ENCODE assay signal across 22 cellular contexts in the genomic region with DNA sequence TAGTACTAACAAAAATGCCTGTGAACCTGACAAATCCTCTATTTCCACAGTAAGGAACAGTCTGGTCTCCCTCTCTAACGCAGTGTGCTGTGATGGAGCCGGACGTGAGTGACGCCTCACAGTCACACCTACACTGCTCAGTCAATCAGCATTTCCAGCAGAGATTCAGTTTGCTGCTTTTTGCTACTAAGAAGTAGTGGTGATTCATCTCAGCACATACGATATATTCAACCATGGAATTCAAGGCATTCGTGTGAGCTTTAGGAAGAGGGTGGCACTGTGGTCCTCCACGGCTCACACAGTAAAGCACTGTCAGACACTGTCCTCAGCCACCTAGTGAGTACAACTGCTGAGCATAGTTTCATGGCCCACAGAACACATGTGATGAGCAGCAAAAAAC.
DNase-seq lines count a peak whose midpoint lies in the region; ATAC-seq, FAIRE-seq and TF ChIP-seq lines count a peak whose summit lies in the region.
"Had no signal": no experiment of that assay in that cellular context is flagged by ENCODE, and none has a peak within 500 bp of the region (broad histone marks: within the 10 kb centered on the region; RNA-seq: fewer than 3 reads in every experiment).

No MANE protein-coding gene starts in this region.

- H3K27me3 Mint-ChIP-seq in activated CD8-positive, alpha-beta T cell treated with anti-CD3 and anti-CD28 coated beads for 36 hours = no peaks in the 10 kb centered on the region
- no peaks in the 10 kb centered on the region for H3K27me3 Mint-ChIP-seq in activated CD8-positive, alpha-beta T cell treated with anti-CD3 and anti-CD28 coated beads, Interleukin-2, amount 10 ng/mL, durations not matched to agents 7 days and 5 days (ENCODE audit: low read depth)
- no peaks in the 10 kb centered on the region for H3K27me3 Mint-ChIP-seq in chondrocyte (ENCODE audit: low read depth)
- H3K27me3 Mint-ChIP-seq: natural killer cell treated with Interleukin-12 subunit alpha and Interleukin-12 subunit beta and Interleukin-15 and Interleukin-18, amount 100 ng/mL, for 72 hours had no signal

- no peak overlapping the region for H3K4me3 Mint-ChIP-seq in activated CD8-positive, alpha-beta T cell treated with anti-CD3 and anti-CD28 coated beads for 36 hours
- no peak overlapping the region for H3K4me3 Mint-ChIP-seq in activated CD8-positive, alpha-beta T cell treated with anti-CD3 and anti-CD28 coated beads, Interleukin-2, amount 10 ng/mL, durations not matched to agents 7 days and 5 days
- no peak overlapping the region for H3K4me3 Mint-ChIP-seq in chondrocyte (ENCODE audit: unreplicated experiment)
- H3K4me3 Mint-ChIP-seq: natural killer cell treated with Interleukin-12 subunit alpha and Interleukin-12 subunit beta and Interleukin-15 and Interleukin-18, amount 100 ng/mL, for 72 hours had no signal

- H3K9me3 Mint-ChIP-seq in activated CD8-positive, alpha-beta T cell treated with anti-CD3 and anti-CD28 coated beads for 36 hours = no peaks in the 10 kb centered on the region
- H3K9me3 Mint-ChIP-seq in activated CD8-positive, alpha-beta T cell treated with anti-CD3 and anti-CD28 coated beads, Interleukin-2, amount 10 ng/mL, durations not matched to agents 7 days and 5 days (ENCODE audit: insufficient read depth) = no peaks in the 10 kb centered on the region
- no peaks in the 10 kb centered on the region for H3K9me3 Mint-ChIP-seq in chondrocyte (ENCODE audit: low read depth)
- H3K9me3 Mint-ChIP-seq: natural killer cell treated with Interleukin-12 subunit alpha and Interleukin-12 subunit beta and Interleukin-15 and Interleukin-18, amount 100 ng/mL, for 72 hours had no signal

- H3K4me3 ChIP-seq in retinal pigment epithelial cell (ENCODE audit: low read length) = no peak overlapping the region
- H3K4me3 ChIP-seq: heart right ventricle, psoas muscle had no signal

- H3K36me3 Mint-ChIP-seq in activated CD8-positive, alpha-beta T cell treated with anti-CD3 and anti-CD28 coated beads for 36 hours (ENCODE audit: low read depth) = peaks cover 44% of the 10 kb centered on the region
- H3K36me3 Mint-ChIP-seq in activated CD8-positive, alpha-beta T cell treated with anti-CD3 and anti-CD28 coated beads, Interleukin-2, amount 10 ng/mL, durations not matched to agents 7 days and 5 days (ENCODE audit: low read depth) = peaks cover 56% of the 10 kb centered on the region
- H3K36me3 Mint-ChIP-seq in chondrocyte (ENCODE audit: low read depth) = peaks cover 30% of the 10 kb centered on the region

- CTCF ChIA-PET in activated CD8-positive, alpha-beta T cell treated with anti-CD3 and anti-CD28 coated beads for 36 hours (lab: Charles Lee) = interaction anchor here (1.3 to 2.2 kb wide), 2 partner anchors 15 to 24 kb away, joined by 3 to 9 read pairs; no protein-coding TSS in a partner anchor
- CTCF ChIA-PET in activated CD8-positive, alpha-beta T cell treated with anti-CD3 and anti-CD28 coated beads, Interleukin-2, amount 10 ng/mL, durations not matched to agents 7 days and 5 days (lab: Charles Lee) = interaction anchor here (1.2 to 2.0 kb wide), 2 partner anchors 15 to 31 kb away, joined by 5 to 9 read pairs; no protein-coding TSS in a partner anchor

- peak overlapping the region; percentile 29 for H3K27ac Mint-ChIP-seq in activated CD8-positive, alpha-beta T cell treated with anti-CD3 and anti-CD28 coated beads for 36 hours
- no peak overlapping the region for H3K27ac Mint-ChIP-seq in activated CD8-positive, alpha-beta T cell treated with anti-CD3 and anti-CD28 coated beads, Interleukin-2, amount 10 ng/mL, durations not matched to agents 7 days and 5 days
- H3K27ac Mint-ChIP-seq in chondrocyte (ENCODE audit: unreplicated experiment) = peak overlapping the region; percentile 87
- H3K27ac Mint-ChIP-seq: natural killer cell treated with Interleukin-12 subunit alpha and Interleukin-12 subunit beta and Interleukin-15 and Interleukin-18, amount 100 ng/mL, for 72 hours had no signal

- ATAC-seq in activated CD8-positive, alpha-beta T cell treated with anti-CD3 and anti-CD28 coated beads for 36 hours = no peak
- ATAC-seq in activated CD8-positive, alpha-beta T cell treated with anti-CD3 and anti-CD28 coated beads, Interleukin-2, amount 10 ng/mL, durations not matched to agents 7 days and 5 days = no peak
- ATAC-seq in GM21529 (IDR thresholded peaks at IDR 0.05; ENCODE audit: unreplicated experiment) = no peak
- no peak for ATAC-seq in activated CD4-positive, CD25-positive, alpha-beta regulatory T cell treated with anti-CD3 and anti-CD28 coated beads, Interleukin-2, amount 50 U/mL, for 24 hours
- ATAC-seq: heart right ventricle, psoas muscle had no signal

- FAIRE-seq in H54 (lab: Jason Lieb, UNC) = peak; percentile 64
- FAIRE-seq: keratinocyte had no signal

- no peak for TF ChIP-seq CTCF in activated CD8-positive, alpha-beta T cell treated with anti-CD3 and anti-CD28 coated beads for 36 hours (IDR thresholded peaks at IDR 0.05)
- no peak for TF ChIP-seq CTCF in chondrocyte (IDR thresholded peaks at IDR 0.05)
- no peak for TF ChIP-seq CTCF in retinal pigment epithelial cell (conservative IDR thresholded peaks at IDR 0.05; ENCODE audit: low read depth, low read length)

- no peak for TF ChIP-seq POLR2A in H54 (IDR thresholded peaks at IDR 0.05; ENCODE audit: low read depth, low read length)

- peaks cover 15% of the 10 kb centered on the region for H3K4me1 Mint-ChIP-seq in activated CD8-positive, alpha-beta T cell treated with anti-CD3 and anti-CD28 coated beads for 36 hours (ENCODE audit: low read depth)
- peaks cover 7% of the 10 kb centered on the region for H3K4me1 Mint-ChIP-seq in activated CD8-positive, alpha-beta T cell treated with anti-CD3 and anti-CD28 coated beads, Interleukin-2, amount 10 ng/mL, durations not matched to agents 7 days and 5 days (ENCODE audit: low read depth)
- H3K4me1 Mint-ChIP-seq in chondrocyte (ENCODE audit: low read depth) = peaks cover 18% of the 10 kb centered on the region

- no peak for DNase-seq in activated CD8-positive, alpha-beta T cell treated with anti-CD3 and anti-CD28 coated beads for 36 hours
- no peak for DNase-seq in activated CD8-positive, alpha-beta T cell treated with anti-CD3 and anti-CD28 coated beads, Interleukin-2, amount 10 ng/mL, durations not matched to agents 7 days and 5 days
- DNase-seq in H54 (ENCODE audit: insufficient read length, low spot score) (no peak), chondrocyte (ENCODE audit: low spot score) (no peak), retinal pigment epithelial cell (ENCODE audit: low read depth) (peak; percentile 37), DMS79 (lab: John Stamatoyannopoulos, UW) (no peak)
- DNase-seq: ACHN; activated effector memory CD4-positive, alpha-beta T cell treated with anti-CD3 and anti-CD28 coated beads, Interleukin-2, amount 50 U/mL, for 16 hours; erythroblast; heart right ventricle; mesendoderm; MM.1S; NCI-H187; NCI-H446; psoas muscle; stimulated activated naive CD4-positive, alpha-beta T cell; T-helper 1 cell; trophoblast cell had no signal

- intact Hi-C loops in activated CD8-positive, alpha-beta T cell treated with anti-CD3 and anti-CD28 coated beads for 36 hours (cut with micrococcal nuclease) = no loop called here

- POLR2A ChIA-PET in activated CD8-positive, alpha-beta T cell treated with anti-CD3 and anti-CD28 coated beads for 36 hours (lab: Charles Lee) = no interaction called here
- POLR2A ChIA-PET in activated CD8-positive, alpha-beta T cell treated with anti-CD3 and anti-CD28 coated beads, Interleukin-2, amount 10 ng/mL, durations not matched to agents 7 days and 5 days (lab: Charles Lee) = no interaction called here
